9 cellular contexts compared by ENCODE assay signal in genomic region chr2:10382313-10383061, GRCh38.
DNase-seq lines count a peak whose midpoint lies in the region; ATAC-seq and FAIRE-seq lines count a peak whose summit lies in the region.
"Had no signal": no experiment of that assay in that cellular context is flagged by ENCODE, and none has a peak within 500 bp of the region (broad histone marks: within the 10 kb centered on the region; RNA-seq: fewer than 3 reads in every experiment).

No MANE protein-coding gene starts in this region.

- in situ Hi-C loops in ACHN (cut with HindIII; ENCODE audit: low pct_ligation_motif_present, low pct_unique_long_range_greater_than_20kb, low sequenced_read_pairs) = no loop called here

- ATAC-seq in HG03066 (IDR thresholded peaks at IDR 0.05; ENCODE audit: low read depth, unreplicated experiment) = peak; percentile 47

- DNase-seq in NCI-H2029 (lab: John Stamatoyannopoulos, UW) (peak; percentile 62), NCI-H2029 treated with DMSO at 0.1 percent for 48 hours (lab: John Stamatoyannopoulos, UW) (no peak), RCC 7860 (ENCODE audit: low spot score) (peak; percentile 73), NCI-H524 treated with DMSO at 0.1 percent for 48 hours (lab: John Stamatoyannopoulos, UW) (no peak), ACHN (no peak)
- DNase-seq in effector CD8-positive, alpha-beta T cell (lab: John Stamatoyannopoulos, UW) = peak; percentile 15
- DNase-seq in stimulated activated CD8-positive, alpha-beta memory T cell treated with anti-CD3 and anti-CD28 coated beads, Interleukin-4, amount 100 ng/mL, for 24 hours (ENCODE audit: low read depth) = peak; percentile 13

- peak; percentile 76 for FAIRE-seq in RCC 7860 (lab: Jason Lieb, UNC)
- FAIRE-seq: A204.1 had no signal

Comparison
In these comparisons a context has a peak if more than half of its experiments do, and no peak if none do; other contexts are left out.
1. DNase-seq: peak in NCI-H2029 (single experiment), RCC 7860 (single experiment), effector CD8-positive, alpha-beta T cell (single experiment) and stimulated activated CD8-positive, alpha-beta memory T cell treated with anti-CD3 and anti-CD28 coated beads, Interleukin-4, amount 100 ng/mL, for 24 hours (single experiment); none in NCI-H2029 treated with DMSO at 0.1 percent for 48 hours (single experiment), NCI-H524 treated with DMSO at 0.1 percent for 48 hours (single experiment) and ACHN (single experiment).